In genomic region chr2:42126873-42127272, GRCh38 we compare ENCODE assay signal across 8 cellular contexts. TPM values are rescaled to one million over a fixed set of nuclear protein-coding genes. Genes with fewer than 3 reads are reported as not detected.
DNase-seq lines count a peak whose midpoint lies in the region; ATAC-seq and TF ChIP-seq lines count a peak whose summit lies in the region.
"Not testable (repeated sequence)": the region's sequence is repeated elsewhere in the genome, so short reads cannot be mapped to it uniquely, and the experiment has no call there.

No MANE protein-coding gene starts in this region.

- POLR2A ChIA-PET in CD4-positive, alpha-beta memory T cell (lab: Charles Lee; ENCODE audit: partially characterized antibody), result interaction anchor here (0.8 to 25.0 kb wide), 8 partner anchors 11 to 99 kb away, joined by 3 to 1146 read pairs (median 10); partner anchors contain the start of gene EML4
- POLR2A ChIA-PET in naive thymus-derived CD8-positive, alpha-beta T cell (lab: Charles Lee), result interaction anchor here (0.7 to 8.3 kb wide), 7 partner anchors 11 to 68 kb away, joined by 3 to 149 read pairs (median 5); no protein-coding TSS in a partner anchor

- peak overlapping the region in 1 of 2 donors; percentile 30 for H3K4me3 ChIP-seq in CD4-positive, alpha-beta memory T cell (ENCODE audit: low read length in 2 of 2)
- H3K4me3 ChIP-seq in OCI-LY3 (ENCODE audit: low read length), result peak overlapping the region; percentile 60
- H3K4me3 ChIP-seq in esophagus (ENCODE audit: low read depth in 1 of 2, low read length in 2 of 2), result not testable (repeated sequence)
- peak overlapping the region; percentile 29 for H3K4me3 ChIP-seq in suprapubic skin

- not testable (repeated sequence) for TF ChIP-seq POLR2A in suprapubic skin (IDR thresholded peaks at IDR 0.05)

- not testable (repeated sequence) for H3K9me3 ChIP-seq in CD4-positive, alpha-beta memory T cell (ENCODE audit: control insufficient read depth in 1 of 2, low read length in 2 of 2); OCI-LY3 (ENCODE audit: insufficient read depth, low read length); esophagus (ENCODE audit: control insufficient read depth in 2 of 2, insufficient read depth in 1 of 2, low read depth in 1 of 2, low read length in 1 of 2); suprapubic skin

- not testable (repeated sequence) for H2AFZ ChIP-seq in OCI-LY3 (ENCODE audit: low read depth, low read length)

- H3K9me3 Mint-ChIP-seq in CD4-positive, alpha-beta memory T cell; activated CD4-positive, alpha-beta T cell treated with anti-CD3 and anti-CD28 coated beads, Interleukin-2, amount 10 ng/mL, durations not matched to agents 24 days and 14 days; activated naive CD8-positive, alpha-beta T cell (ENCODE audit: low read depth); naive thymus-derived CD8-positive, alpha-beta T cell: not testable (repeated sequence)

- not testable (repeated sequence) for H3K79me2 ChIP-seq in OCI-LY3 (ENCODE audit: low read length)

- H3K4me1 Mint-ChIP-seq in CD4-positive, alpha-beta memory T cell, result peaks cover 63 to 90% (median 80%) of the 10 kb centered on the region in 4 donors
- peaks cover 77% of the 10 kb centered on the region for H3K4me1 Mint-ChIP-seq in activated CD4-positive, alpha-beta T cell treated with anti-CD3 and anti-CD28 coated beads, Interleukin-2, amount 10 ng/mL, durations not matched to agents 24 days and 14 days
- H3K4me1 Mint-ChIP-seq in activated naive CD8-positive, alpha-beta T cell (ENCODE audit: low read depth), result peaks cover 87% of the 10 kb centered on the region
- peaks cover 46 to 89% (median 86%) of the 10 kb centered on the region in 4 donors for H3K4me1 Mint-ChIP-seq in naive thymus-derived CD8-positive, alpha-beta T cell

- H3K4me3 Mint-ChIP-seq in CD4-positive, alpha-beta memory T cell, result peak overlapping the region; percentile 31 to 81 (median 74)
- H3K4me3 Mint-ChIP-seq in activated CD4-positive, alpha-beta T cell treated with anti-CD3 and anti-CD28 coated beads, Interleukin-2, amount 10 ng/mL, durations not matched to agents 24 days and 14 days, result peak overlapping the region; percentile 66
- peak overlapping the region; percentile 70 for H3K4me3 Mint-ChIP-seq in activated naive CD8-positive, alpha-beta T cell
- peak overlapping the region; percentile 43 to 88 (median 73) for H3K4me3 Mint-ChIP-seq in naive thymus-derived CD8-positive, alpha-beta T cell

- H3K27me3 Mint-ChIP-seq in CD4-positive, alpha-beta memory T cell; activated CD4-positive, alpha-beta T cell treated with anti-CD3 and anti-CD28 coated beads, Interleukin-2, amount 10 ng/mL, durations not matched to agents 24 days and 14 days; activated naive CD8-positive, alpha-beta T cell; naive thymus-derived CD8-positive, alpha-beta T cell: not testable (repeated sequence)

- not testable (repeated sequence) for TF ChIP-seq CTCF in OCI-LY3 (IDR thresholded peaks at IDR 0.05; ENCODE audit: low read depth, low read length); suprapubic skin (IDR thresholded peaks at IDR 0.05)

- ATAC-seq in GM21717 (IDR thresholded peaks at IDR 0.05; ENCODE audit: unreplicated experiment), result peak; percentile 9
- ATAC-seq in naive thymus-derived CD8-positive, alpha-beta T cell, result not testable (repeated sequence)

- H3K27ac Mint-ChIP-seq in CD4-positive, alpha-beta memory T cell, result peak overlapping the region; percentile 88 to 100 (median 96)
- not testable (repeated sequence) for H3K27ac Mint-ChIP-seq in activated CD4-positive, alpha-beta T cell treated with anti-CD3 and anti-CD28 coated beads, Interleukin-2, amount 10 ng/mL, durations not matched to agents 24 days and 14 days
- H3K27ac Mint-ChIP-seq in activated naive CD8-positive, alpha-beta T cell, result peak overlapping the region; percentile 58
- H3K27ac Mint-ChIP-seq in naive thymus-derived CD8-positive, alpha-beta T cell, result peak overlapping the region; percentile 91 to 96 (median 94)

- intact Hi-C loops in CD4-positive, alpha-beta memory T cell (cut with micrococcal nuclease); activated CD4-positive, alpha-beta T cell treated with anti-CD3 and anti-CD28 coated beads, Interleukin-2, amount 10 ng/mL, durations not matched to agents 24 days and 14 days (cut with micrococcal nuclease): not testable (repeated sequence)

- DNase-seq in CD4-positive, alpha-beta memory T cell; activated CD4-positive, alpha-beta T cell treated with anti-CD3 and anti-CD28 coated beads, Interleukin-2, amount 10 ng/mL, durations not matched to agents 24 days and 14 days; naive thymus-derived CD8-positive, alpha-beta T cell; suprapubic skin (ENCODE audit: low spot score in 2 of 2): not testable (repeated sequence)

- peak overlapping the region; percentile 52 for H3K27ac ChIP-seq in CD4-positive, alpha-beta memory T cell (ENCODE audit: low read depth, low read length)
- H3K27ac ChIP-seq in OCI-LY3 (ENCODE audit: low read length), result not testable (repeated sequence)
- peak overlapping the region; percentile 19 to 67 for H3K27ac ChIP-seq in esophagus (ENCODE audit: low read depth in 2 of 2, low read length in 1 of 2)
- peak overlapping the region; percentile 71 for H3K27ac ChIP-seq in suprapubic skin

- 43 to 57% methylated on average over 10 of the region's 10 CpGs for WGBS in esophagus, 2 donors
- 53% methylated on average over 10 of the region's 10 CpGs for WGBS in suprapubic skin

- 0 out of 2 replicates have a peak overlapping the region, but pooled peaks have one; percentile 3 for H3K9ac ChIP-seq in OCI-LY3 (ENCODE audit: low read length)

- not testable (repeated sequence) for H3K27me3 ChIP-seq in CD4-positive, alpha-beta memory T cell (ENCODE audit: insufficient read depth, low read length); esophagus (ENCODE audit: control insufficient read depth in 1 of 2, insufficient read depth in 2 of 2, low read length in 2 of 2); suprapubic skin
- H3K27me3 ChIP-seq in OCI-LY3 (ENCODE audit: low read depth, low read length), result peaks cover 45% of the 10 kb centered on the region

- not testable (repeated sequence) for H3K36me3 Mint-ChIP-seq in CD4-positive, alpha-beta memory T cell; activated CD4-positive, alpha-beta T cell treated with anti-CD3 and anti-CD28 coated beads, Interleukin-2, amount 10 ng/mL, durations not matched to agents 24 days and 14 days (ENCODE audit: low read depth); activated naive CD8-positive, alpha-beta T cell; naive thymus-derived CD8-positive, alpha-beta T cell

- TF ChIP-seq EP300 in suprapubic skin (IDR thresholded peaks at IDR 0.05), result not testable (repeated sequence)

- H3K36me3 ChIP-seq in CD4-positive, alpha-beta memory T cell (ENCODE audit: insufficient read depth, low read length); OCI-LY3 (replicated peaks; ENCODE audit: low read depth, low read length); esophagus (ENCODE audit: control insufficient read depth in 2 of 2, insufficient read depth in 2 of 2, low read length in 1 of 2); suprapubic skin: not testable (repeated sequence)

- H3K4me1 ChIP-seq in CD4-positive, alpha-beta memory T cell (ENCODE audit: insufficient read depth, low read length), result peaks cover 89% of the 10 kb centered on the region
- H3K4me1 ChIP-seq in OCI-LY3 (ENCODE audit: low read length), result peaks cover 71% of the 10 kb centered on the region
- H3K4me1 ChIP-seq in esophagus (ENCODE audit: control insufficient read depth in 2 of 2, insufficient read depth in 2 of 2, low read length in 1 of 2), result peaks cover 6 to 15% of the 10 kb centered on the region in 2 donors
- peaks cover 65% of the 10 kb centered on the region for H3K4me1 ChIP-seq in suprapubic skin

- not testable (repeated sequence) for H4K20me1 ChIP-seq in OCI-LY3 (ENCODE audit: insufficient read depth, low read length)

- peak overlapping the region; percentile 68 for H3K4me2 ChIP-seq in OCI-LY3 (ENCODE audit: low read length)

- CTCF ChIA-PET in CD4-positive, alpha-beta memory T cell (lab: Charles Lee; ENCODE audit: partially characterized antibody), result interaction anchor here (0.7 to 5.4 kb wide), 8 partner anchors 9 to 69 kb away, joined by 3 to 19 read pairs (median 8); no protein-coding TSS in a partner anchor

RNA-seq across cellular contexts. Expression of gene EML4, which starts 42.3 kb away (rescaled TPM):
- total RNA-seq in CD4-positive, alpha-beta memory T cell, result 100 to 1,000 TPM; 168 to 172 TPM
- polyA plus RNA-seq in CD4-positive, alpha-beta memory T cell, result 100 to 1,000 TPM in 1 of 2 donors, 10 to 100 TPM in 1; 52.8 to 113 TPM
- total RNA-seq in activated CD4-positive, alpha-beta T cell treated with anti-CD3 and anti-CD28 coated beads, Interleukin-2, amount 10 ng/mL, durations not matched to agents 24 days and 14 days, result 51.3 and 54.9 TPM in 2 replicates
- 1 to 10 TPM; 8.7 to 9.6 TPM for polyA plus RNA-seq in esophagus
- 100 to 1,000 TPM; 108 to 111 TPM for total RNA-seq in naive thymus-derived CD8-positive, alpha-beta T cell
- polyA plus RNA-seq in naive thymus-derived CD8-positive, alpha-beta T cell, result 10 to 100 TPM; 37.8 to 48.1 (median 44.7) TPM
- total RNA-seq in suprapubic skin, result 10 to 100 TPM; 38.9 to 67.1 (median 43.3) TPM
